ENCODE assay signal across 1 cellular context in genomic region chr11:65499713-65500261, GRCh38.
A peak's percentile ranks its signal among the peaks of the same experiment; 100 is the strongest.
TF ChIP-seq lines count a peak whose summit lies in the region.

No MANE protein-coding gene starts in this region.

TF ChIP-seq in K562, 482 proteins besides CTCF, POLR2A, EP300 and RAD21 (continues in another document):
- TF ChIP-seq SRF (CRISPR knock-in tag; IDR thresholded peaks at IDR 0.05) (0 out of 4 replicates have a peak, but pooled peaks of 1 of the 2 experiments have one; percentile 32), MEF2D (tag; conservative IDR thresholded peaks at IDR 0.05; ENCODE audit: low read depth) (no peak), RBM17 (IDR thresholded peaks at IDR 0.05; ENCODE audit: borderline replicate concordance, low read depth, low read length) (no peak), ZNF445 (CRISPR knock-in tag; IDR thresholded peaks at IDR 0.05; ENCODE audit: low read depth) (no peak), ZNF143 (CRISPR knock-in tag; IDR thresholded peaks at IDR 0.05) (no peak), TEAD1 (CRISPR knock-in tag; IDR thresholded peaks at IDR 0.05) (no peak), RFX7 (CRISPR knock-in tag; IDR thresholded peaks at IDR 0.05) (peak; percentile 89), POLR2AphosphoS5 (IDR thresholded peaks at IDR 0.05; ENCODE audit: control insufficient read depth, insufficient read depth, low read depth, low read length) (peak; percentile 11; the same call in 1 of the 2 replicates), ZBTB5 (IDR thresholded peaks at IDR 0.05) (peak; percentile 64; the same call in 1 of the 2 replicates), NFXL1 (CRISPR knock-in tag; IDR thresholded peaks at IDR 0.05) (no peak), HLTF (IDR thresholded peaks at IDR 0.05) (peak; percentile 88), ZNF785 (CRISPR knock-in tag; IDR thresholded peaks at IDR 0.05) (no peak), GABPB2 (CRISPR knock-in tag; conservative IDR thresholded peaks at IDR 0.05) (no peak), GATAD2A (IDR thresholded peaks at IDR 0.05) (no peak), KLF16 (IDR thresholded peaks at IDR 0.05) (no peak), TGIF2 (CRISPR knock-in tag; IDR thresholded peaks at IDR 0.05) (no peak), TBL1XR1 (IDR thresholded peaks at IDR 0.05; ENCODE audit: low read length in 2 of 2) (peak in 1 of 2 experiments; percentile 54; a peak in 1 of 4 replicates), PHF21A (IDR thresholded peaks at IDR 0.05; ENCODE audit: borderline replicate concordance, low read depth) (no peak), ZNF197 (CRISPR knock-in tag; IDR thresholded peaks at IDR 0.05; ENCODE audit: low read depth) (no peak), CHCHD3 (CRISPR knock-in tag; IDR thresholded peaks at IDR 0.05) (peak; percentile 74; the same call in 1 of the 2 replicates), PATZ1 (CRISPR knock-in tag; IDR thresholded peaks at IDR 0.05; ENCODE audit: borderline replicate concordance) (peak; percentile 63), FUS (optimal IDR thresholded peaks at IDR 0.05; ENCODE audit: low read depth, low read length) (no peak), ZNF175 (CRISPR knock-in tag; IDR thresholded peaks at IDR 0.05; ENCODE audit: low read depth) (0 out of 2 replicates have a peak, but pooled peaks have one; percentile 6), ZNF263 (CRISPR knock-in tag; IDR thresholded peaks at IDR 0.05; ENCODE audit: borderline replicate concordance) (no peak), NFYB (IDR thresholded peaks at IDR 0.05; ENCODE audit: extremely low read depth, insufficient read length) (no peak), FOXA1 (IDR thresholded peaks at IDR 0.05; ENCODE audit: borderline replicate concordance) (no peak), GATAD2B (IDR thresholded peaks at IDR 0.05; ENCODE audit: borderline replicate concordance) (0 out of 2 replicates have a peak, but pooled peaks have one; percentile 33), SMARCA5 (IDR thresholded peaks at IDR 0.05) (0 out of 2 replicates have a peak, but pooled peaks have one; percentile 35), CEBPB (tag; IDR thresholded peaks at IDR 0.05) (0 out of 2 replicates have a peak, but pooled peaks have one; percentile 1), CEBPG (CRISPR knock-in tag; IDR thresholded peaks at IDR 0.05) (no peak), CEBPG (tag; conservative IDR thresholded peaks at IDR 0.05 in 1 of 2, IDR thresholded peaks at IDR 0.05 in 1 of 2) (0 out of 4 replicates have a peak, but pooled peaks of 1 of the 2 experiments have one; percentile 2), MTA1 (IDR thresholded peaks at IDR 0.05; ENCODE audit: borderline replicate concordance) (peak; percentile 24; the same call in 1 of the 2 replicates), POLR2B (IDR thresholded peaks at IDR 0.05; ENCODE audit: low read depth, partially characterized antibody) (no peak), SOX6 (IDR thresholded peaks at IDR 0.05) (no peak), PHTF2 (CRISPR knock-in tag; IDR thresholded peaks at IDR 0.05) (no peak), C11orf30 (IDR thresholded peaks at IDR 0.05; ENCODE audit: low read depth) (peak; percentile 8; the same call in 1 of the 2 replicates), FOXO4 (CRISPR knock-in tag; IDR thresholded peaks at IDR 0.05) (peak; percentile 15; the same call in 1 of the 2 replicates), NR2C2 (CRISPR knock-in tag; IDR thresholded peaks at IDR 0.05) (no peak), NR2C2 (tag; IDR thresholded peaks at IDR 0.05) (no peak), THRAP3 (IDR thresholded peaks at IDR 0.05; ENCODE audit: borderline replicate concordance) (peak; percentile 30; the same call in 1 of the 2 replicates), ZNF3 (CRISPR knock-in tag; IDR thresholded peaks at IDR 0.05) (peak; percentile 48; the same call in 1 of the 2 replicates), CC2D1A (IDR thresholded peaks at IDR 0.05) (0 out of 2 replicates have a peak, but pooled peaks have one; percentile 0), ZBTB2 (IDR thresholded peaks at IDR 0.05) (no peak), MED1 (CRISPR knock-in tag; IDR thresholded peaks at IDR 0.05; ENCODE audit: borderline replicate concordance) (no peak), CBX5 (IDR thresholded peaks at IDR 0.05; ENCODE audit: borderline replicate concordance, low read depth) (no peak), ZNF77 (CRISPR knock-in tag; IDR thresholded peaks at IDR 0.05) (no peak), ZNF316 (IDR thresholded peaks at IDR 0.05) (no peak), DNMT1 (IDR thresholded peaks at IDR 0.05) (no peak)
- TF ChIP-seq, protein P1, sequence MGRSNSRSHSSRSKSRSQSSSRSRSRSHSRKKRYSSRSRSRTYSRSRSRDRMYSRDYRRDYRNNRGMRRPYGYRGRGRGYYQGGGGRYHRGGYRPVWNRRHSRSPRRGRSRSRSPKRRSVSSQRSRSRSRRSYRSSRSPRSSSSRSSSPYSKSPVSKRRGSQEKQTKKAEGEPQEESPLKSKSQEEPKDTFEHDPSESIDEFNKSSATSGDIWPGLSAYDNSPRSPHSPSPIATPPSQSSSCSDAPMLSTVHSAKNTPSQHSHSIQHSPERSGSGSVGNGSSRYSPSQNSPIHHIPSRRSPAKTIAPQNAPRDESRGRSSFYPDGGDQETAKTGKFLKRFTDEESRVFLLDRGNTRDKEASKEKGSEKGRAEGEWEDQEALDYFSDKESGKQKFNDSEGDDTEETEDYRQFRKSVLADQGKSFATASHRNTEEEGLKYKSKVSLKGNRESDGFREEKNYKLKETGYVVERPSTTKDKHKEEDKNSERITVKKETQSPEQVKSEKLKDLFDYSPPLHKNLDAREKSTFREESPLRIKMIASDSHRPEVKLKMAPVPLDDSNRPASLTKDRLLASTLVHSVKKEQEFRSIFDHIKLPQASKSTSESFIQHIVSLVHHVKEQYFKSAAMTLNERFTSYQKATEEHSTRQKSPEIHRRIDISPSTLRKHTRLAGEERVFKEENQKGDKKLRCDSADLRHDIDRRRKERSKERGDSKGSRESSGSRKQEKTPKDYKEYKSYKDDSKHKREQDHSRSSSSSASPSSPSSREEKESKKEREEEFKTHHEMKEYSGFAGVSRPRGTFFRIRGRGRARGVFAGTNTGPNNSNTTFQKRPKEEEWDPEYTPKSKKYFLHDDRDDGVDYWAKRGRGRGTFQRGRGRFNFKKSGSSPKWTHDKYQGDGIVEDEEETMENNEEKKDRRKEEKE (IDR thresholded peaks at IDR 0.05; ENCODE audit: borderline replicate concordance in 1 of 2, control insufficient read depth in 1 of 2, low read depth in 2 of 2, low read length in 1 of 2) = peak; percentile 5 to 93; a peak in 1 of 4 replicates
- TF ChIP-seq, protein P2, sequence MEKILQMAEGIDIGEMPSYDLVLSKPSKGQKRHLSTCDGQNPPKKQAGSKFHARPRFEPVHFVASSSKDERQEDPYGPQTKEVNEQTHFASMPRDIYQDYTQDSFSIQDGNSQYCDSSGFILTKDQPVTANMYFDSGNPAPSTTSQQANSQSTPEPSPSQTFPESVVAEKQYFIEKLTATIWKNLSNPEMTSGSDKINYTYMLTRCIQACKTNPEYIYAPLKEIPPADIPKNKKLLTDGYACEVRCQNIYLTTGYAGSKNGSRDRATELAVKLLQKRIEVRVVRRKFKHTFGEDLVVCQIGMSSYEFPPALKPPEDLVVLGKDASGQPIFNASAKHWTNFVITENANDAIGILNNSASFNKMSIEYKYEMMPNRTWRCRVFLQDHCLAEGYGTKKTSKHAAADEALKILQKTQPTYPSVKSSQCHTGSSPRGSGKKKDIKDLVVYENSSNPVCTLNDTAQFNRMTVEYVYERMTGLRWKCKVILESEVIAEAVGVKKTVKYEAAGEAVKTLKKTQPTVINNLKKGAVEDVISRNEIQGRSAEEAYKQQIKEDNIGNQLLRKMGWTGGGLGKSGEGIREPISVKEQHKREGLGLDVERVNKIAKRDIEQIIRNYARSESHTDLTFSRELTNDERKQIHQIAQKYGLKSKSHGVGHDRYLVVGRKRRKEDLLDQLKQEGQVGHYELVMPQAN (IDR thresholded peaks at IDR 0.05; ENCODE audit: borderline replicate concordance) = no peak
- TF ChIP-seq, protein P3, sequence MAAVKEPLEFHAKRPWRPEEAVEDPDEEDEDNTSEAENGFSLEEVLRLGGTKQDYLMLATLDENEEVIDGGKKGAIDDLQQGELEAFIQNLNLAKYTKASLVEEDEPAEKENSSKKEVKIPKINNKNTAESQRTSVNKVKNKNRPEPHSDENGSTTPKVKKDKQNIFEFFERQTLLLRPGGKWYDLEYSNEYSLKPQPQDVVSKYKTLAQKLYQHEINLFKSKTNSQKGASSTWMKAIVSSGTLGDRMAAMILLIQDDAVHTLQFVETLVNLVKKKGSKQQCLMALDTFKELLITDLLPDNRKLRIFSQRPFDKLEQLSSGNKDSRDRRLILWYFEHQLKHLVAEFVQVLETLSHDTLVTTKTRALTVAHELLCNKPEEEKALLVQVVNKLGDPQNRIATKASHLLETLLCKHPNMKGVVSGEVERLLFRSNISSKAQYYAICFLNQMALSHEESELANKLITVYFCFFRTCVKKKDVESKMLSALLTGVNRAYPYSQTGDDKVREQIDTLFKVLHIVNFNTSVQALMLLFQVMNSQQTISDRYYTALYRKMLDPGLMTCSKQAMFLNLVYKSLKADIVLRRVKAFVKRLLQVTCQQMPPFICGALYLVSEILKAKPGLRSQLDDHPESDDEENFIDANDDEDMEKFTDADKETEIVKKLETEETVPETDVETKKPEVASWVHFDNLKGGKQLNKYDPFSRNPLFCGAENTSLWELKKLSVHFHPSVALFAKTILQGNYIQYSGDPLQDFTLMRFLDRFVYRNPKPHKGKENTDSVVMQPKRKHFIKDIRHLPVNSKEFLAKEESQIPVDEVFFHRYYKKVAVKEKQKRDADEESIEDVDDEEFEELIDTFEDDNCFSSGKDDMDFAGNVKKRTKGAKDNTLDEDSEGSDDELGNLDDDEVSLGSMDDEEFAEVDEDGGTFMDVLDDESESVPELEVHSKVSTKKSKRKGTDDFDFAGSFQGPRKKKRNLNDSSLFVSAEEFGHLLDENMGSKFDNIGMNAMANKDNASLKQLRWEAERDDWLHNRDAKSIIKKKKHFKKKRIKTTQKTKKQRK (IDR thresholded peaks at IDR 0.05; ENCODE audit: borderline replicate concordance, low read depth, low read length) = no peak
- TF ChIP-seq, protein P4, sequence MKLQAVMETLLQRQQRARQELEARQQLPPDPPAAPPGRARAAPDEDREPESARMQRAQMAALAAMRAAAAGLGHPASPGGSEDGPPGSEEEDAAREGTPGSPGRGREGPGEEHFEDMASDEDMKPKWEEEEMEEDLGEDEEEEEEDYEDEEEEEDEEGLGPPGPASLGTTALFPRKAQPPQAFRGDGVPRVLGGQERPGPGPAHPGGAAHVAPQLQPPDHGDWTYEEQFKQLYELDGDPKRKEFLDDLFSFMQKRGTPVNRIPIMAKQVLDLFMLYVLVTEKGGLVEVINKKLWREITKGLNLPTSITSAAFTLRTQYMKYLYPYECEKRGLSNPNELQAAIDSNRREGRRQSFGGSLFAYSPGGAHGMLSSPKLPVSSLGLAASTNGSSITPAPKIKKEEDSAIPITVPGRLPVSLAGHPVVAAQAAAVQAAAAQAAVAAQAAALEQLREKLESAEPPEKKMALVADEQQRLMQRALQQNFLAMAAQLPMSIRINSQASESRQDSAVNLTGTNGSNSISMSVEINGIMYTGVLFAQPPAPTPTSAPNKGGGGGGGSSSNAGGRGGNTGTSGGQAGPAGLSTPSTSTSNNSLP (IDR thresholded peaks at IDR 0.05; ENCODE audit: borderline replicate concordance, low read depth, low read length) = peak; percentile 22; the same call in 1 of the 2 replicates
